1 cellular context compared by ENCODE assay signal in the genomic region with DNA sequence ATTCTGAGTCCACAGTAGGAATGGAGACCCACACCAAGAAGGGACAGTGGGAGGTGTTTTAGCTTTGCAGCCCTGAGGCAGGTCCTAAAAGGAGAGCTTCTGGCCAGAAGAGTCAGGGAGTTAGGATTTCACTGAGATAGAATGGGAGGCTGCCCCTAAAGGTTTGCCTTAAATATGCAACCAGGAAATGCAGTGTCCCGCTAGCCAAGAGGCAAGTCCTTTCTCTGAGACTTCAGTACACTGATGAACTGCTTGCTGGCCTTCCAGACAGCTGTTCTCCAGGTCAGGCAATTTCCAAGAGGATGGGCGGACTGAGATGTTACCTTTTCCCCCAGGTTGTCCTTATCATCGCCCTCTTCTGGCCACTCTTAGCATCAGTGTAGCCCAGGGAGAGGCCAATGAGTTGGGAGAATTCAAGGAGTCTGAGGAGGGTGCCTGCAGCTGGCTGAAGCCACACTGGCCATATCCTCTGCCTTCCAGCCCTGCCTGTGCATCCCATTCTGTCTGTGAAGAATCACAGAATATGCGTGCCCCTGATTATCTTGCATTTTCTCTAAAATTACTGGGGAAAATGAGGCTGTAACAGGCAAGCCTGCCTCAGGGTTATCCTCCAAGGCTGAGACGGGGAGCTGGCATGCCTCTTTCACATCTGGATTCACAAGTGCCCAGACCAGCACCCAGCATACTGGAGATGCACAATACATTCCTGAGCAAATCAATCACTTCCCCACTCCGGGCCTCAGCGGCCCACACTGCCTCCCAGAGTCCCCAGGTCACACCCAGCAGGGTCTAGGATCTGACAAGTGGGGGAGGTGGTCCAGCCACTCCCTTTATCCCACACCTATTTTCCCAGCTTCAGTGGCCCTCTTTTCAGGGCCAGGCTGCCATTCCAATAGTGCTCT.
TF ChIP-seq lines count a peak whose summit lies in the region.

No MANE protein-coding gene starts in this region.

TF ChIP-seq in IMR-90, 13 proteins besides CTCF, POLR2A, EP300 and RAD21 (continued from another document):
- TF ChIP-seq RFX5 (IDR thresholded peaks at IDR 0.05; ENCODE audit: low read depth, low read length) (no peak), NFE2L2 (IDR thresholded peaks at IDR 0.05; ENCODE audit: low read depth, low read length) (no peak), SMC3 (IDR thresholded peaks at IDR 0.05; ENCODE audit: low read depth, low read length) (peak; percentile 30; the same call in 1 of the 2 replicates)
